30 cellular contexts compared by ENCODE assay signal in the genomic region with DNA sequence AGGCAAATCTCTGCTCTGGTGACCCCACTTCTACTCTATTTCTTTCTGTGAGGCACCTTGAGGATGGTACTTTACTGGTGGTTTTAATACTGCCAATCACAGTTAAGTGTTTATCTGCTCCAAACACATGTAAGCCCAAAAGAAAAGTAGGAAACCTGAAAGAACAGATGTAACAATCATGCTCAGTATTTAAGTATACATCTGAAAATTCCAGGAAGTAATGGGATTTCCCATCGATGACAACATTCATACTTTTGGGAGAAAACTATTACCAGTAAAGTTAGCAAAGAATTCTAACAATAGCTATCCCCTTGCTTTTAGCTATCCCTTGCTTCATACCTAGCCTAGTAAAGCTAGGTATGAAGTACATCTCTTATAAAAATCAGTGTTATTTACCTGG.
"Had no signal": no experiment of that assay in that cellular context is flagged by ENCODE, and none has a peak within 500 bp of the region (broad histone marks: within the 10 kb centered on the region; RNA-seq: fewer than 3 reads in every experiment).

No MANE protein-coding gene starts in this region.

- H3K36me3 Mint-ChIP-seq: activated CD4-positive, alpha-beta memory T cell treated with anti-CD3 and anti-CD28 coated beads for 36 hours; activated naive CD4-positive, alpha-beta T cell treated with anti-CD3 and anti-CD28 coated beads, Interleukin-2, amount 10 ng/mL, durations not matched to agents 7 days and 5 days; activated naive CD4-positive, alpha-beta T cell treated with anti-CD3 and anti-CD28 coated beads, Interleukin-2, amount 50 U/mL, for 72 hours; activated naive CD8-positive, alpha-beta T cell treated with anti-CD3 and anti-CD28 coated beads, Interleukin-2, amount 10 ng/mL, durations not matched to agents 7 days and 5 days had no signal

- H3K4me3 ChIP-seq: ascending aorta, breast epithelium, cardiac muscle cell, colonic mucosa, esophagus muscularis mucosa, gastrocnemius medialis had no signal

- H3K9me3 ChIP-seq: ascending aorta, breast epithelium, colonic mucosa, esophagus muscularis mucosa, gastrocnemius medialis had no signal

- H3K9me3 Mint-ChIP-seq: activated CD4-positive, alpha-beta memory T cell treated with anti-CD3 and anti-CD28 coated beads for 36 hours; activated CD4-positive, alpha-beta T cell treated with anti-CD3 and anti-CD28 coated beads, Interleukin-2, amount 10 ng/mL, durations not matched to agents 24 days and 14 days; activated naive CD4-positive, alpha-beta T cell treated with anti-CD3 and anti-CD28 coated beads, Interleukin-2, amount 10 ng/mL, durations not matched to agents 7 days and 5 days; activated naive CD4-positive, alpha-beta T cell treated with anti-CD3 and anti-CD28 coated beads, Interleukin-2, amount 50 U/mL, for 72 hours; activated naive CD8-positive, alpha-beta T cell treated with anti-CD3 and anti-CD28 coated beads, Interleukin-2, amount 10 ng/mL, durations not matched to agents 7 days and 5 days; activated T-cell treated with anti-CD3 and anti-CD28 coated beads, Interleukin-2, amount 50 U/mL, for 24 hours; activated T-cell treated with anti-CD3 and anti-CD28 coated beads, Interleukin-2, amount 50 U/mL, for 72 hours; effector memory CD8-positive, alpha-beta T cell had no signal

- H3K27ac Mint-ChIP-seq: activated CD4-positive, alpha-beta memory T cell treated with anti-CD3 and anti-CD28 coated beads for 36 hours; activated CD4-positive, alpha-beta T cell treated with anti-CD3 and anti-CD28 coated beads for 36 hours; activated CD4-positive, alpha-beta T cell treated with anti-CD3 and anti-CD28 coated beads, Interleukin-2, amount 10 ng/mL, durations not matched to agents 24 days and 14 days; activated naive CD4-positive, alpha-beta T cell treated with anti-CD3 and anti-CD28 coated beads, Interleukin-2, amount 10 ng/mL, durations not matched to agents 7 days and 5 days; activated naive CD4-positive, alpha-beta T cell treated with anti-CD3 and anti-CD28 coated beads, Interleukin-2, amount 50 U/mL, for 72 hours; activated naive CD8-positive, alpha-beta T cell treated with anti-CD3 and anti-CD28 coated beads, Interleukin-2, amount 10 ng/mL, durations not matched to agents 7 days and 5 days; activated T-cell treated with anti-CD3 and anti-CD28 coated beads, Interleukin-2, amount 50 U/mL, for 24 hours; activated T-cell treated with anti-CD3 and anti-CD28 coated beads, Interleukin-2, amount 50 U/mL, for 72 hours; effector memory CD8-positive, alpha-beta T cell had no signal

- H3K4me1 Mint-ChIP-seq: activated CD4-positive, alpha-beta T cell treated with anti-CD3 and anti-CD28 coated beads, Interleukin-2, amount 10 ng/mL, durations not matched to agents 24 days and 14 days; activated naive CD4-positive, alpha-beta T cell treated with anti-CD3 and anti-CD28 coated beads, Interleukin-2, amount 10 ng/mL, durations not matched to agents 7 days and 5 days; activated naive CD8-positive, alpha-beta T cell treated with anti-CD3 and anti-CD28 coated beads, Interleukin-2, amount 10 ng/mL, durations not matched to agents 7 days and 5 days had no signal

- FAIRE-seq: endometrium had no signal

- H3K27ac ChIP-seq: ascending aorta, breast epithelium, cardiac muscle cell, colonic mucosa, esophagus muscularis mucosa, foreskin keratinocyte, gastrocnemius medialis had no signal

- H3K27me3 Mint-ChIP-seq: activated CD4-positive, alpha-beta memory T cell treated with anti-CD3 and anti-CD28 coated beads for 36 hours; activated CD4-positive, alpha-beta T cell treated with anti-CD3 and anti-CD28 coated beads for 36 hours; activated naive CD4-positive, alpha-beta T cell treated with anti-CD3 and anti-CD28 coated beads, Interleukin-2, amount 10 ng/mL, durations not matched to agents 7 days and 5 days; activated T-cell treated with anti-CD3 and anti-CD28 coated beads, Interleukin-2, amount 50 U/mL, for 24 hours had no signal

- H3K27me3 ChIP-seq: ascending aorta, breast epithelium, cardiac muscle cell, colonic mucosa, esophagus muscularis mucosa, foreskin keratinocyte, gastrocnemius medialis had no signal

- ATAC-seq: activated CD4-positive, alpha-beta T cell treated with anti-CD3 and anti-CD28 coated beads for 36 hours; activated naive CD4-positive, alpha-beta T cell treated with anti-CD3 and anti-CD28 coated beads, Interleukin-2, amount 50 U/mL, for 72 hours; activated T-cell treated with anti-CD3 and anti-CD28 coated beads, Interleukin-2, amount 50 U/mL, for 72 hours; effector memory CD8-positive, alpha-beta T cell; foreskin keratinocyte; gastrocnemius medialis had no signal

- H3K4me1 ChIP-seq: ascending aorta, breast epithelium, colonic mucosa, foreskin keratinocyte, gastrocnemius medialis had no signal

- H3K36me3 ChIP-seq: ascending aorta, breast epithelium, cardiac muscle cell, colonic mucosa, gastrocnemius medialis had no signal

- H3K4me3 Mint-ChIP-seq: activated CD4-positive, alpha-beta memory T cell treated with anti-CD3 and anti-CD28 coated beads for 36 hours; activated CD4-positive, alpha-beta T cell treated with anti-CD3 and anti-CD28 coated beads for 36 hours; activated CD4-positive, alpha-beta T cell treated with anti-CD3 and anti-CD28 coated beads, Interleukin-2, amount 10 ng/mL, durations not matched to agents 24 days and 14 days; activated naive CD4-positive, alpha-beta T cell treated with anti-CD3 and anti-CD28 coated beads, Interleukin-2, amount 10 ng/mL, durations not matched to agents 7 days and 5 days; activated naive CD8-positive, alpha-beta T cell treated with anti-CD3 and anti-CD28 coated beads, Interleukin-2, amount 10 ng/mL, durations not matched to agents 7 days and 5 days; activated T-cell treated with anti-CD3 and anti-CD28 coated beads, Interleukin-2, amount 50 U/mL, for 24 hours; activated T-cell treated with anti-CD3 and anti-CD28 coated beads, Interleukin-2, amount 50 U/mL, for 72 hours; brain; effector memory CD8-positive, alpha-beta T cell had no signal

- DNase-seq: activated CD4-positive, alpha-beta memory T cell treated with anti-CD3 and anti-CD28 coated beads for 36 hours; activated CD4-positive, alpha-beta T cell treated with anti-CD3 and anti-CD28 coated beads for 36 hours; activated CD4-positive, alpha-beta T cell treated with anti-CD3 and anti-CD28 coated beads, Interleukin-2, amount 10 ng/mL, durations not matched to agents 24 days and 14 days; activated CD4-positive, CD25-positive, alpha-beta regulatory T cell; activated CD4-positive, CD25-positive, alpha-beta regulatory T cell treated with anti-CD3 and anti-CD28 coated beads, Interleukin-2, amount 50 U/mL, for 72 hours; activated CD8-positive, alpha-beta memory T cell treated with anti-CD3 and anti-CD28 coated beads, Interleukin-2, amount 50 U/mL, for 48 hours; activated gamma-delta T cell; activated naive CD4-positive, alpha-beta T cell; activated naive CD4-positive, alpha-beta T cell treated with anti-CD3 and anti-CD28 coated beads, Interleukin-2, amount 10 ng/mL, durations not matched to agents 7 days and 5 days; activated naive CD8-positive, alpha-beta T cell treated with anti-CD3 and anti-CD28 coated beads, Interleukin-2, amount 10 ng/mL, durations not matched to agents 7 days and 5 days; activated T-cell treated with anti-CD3 and anti-CD28 coated beads for 4 hours; activated T-cell treated with anti-CD3 and anti-CD28 coated beads, Interleukin-2, amount 50 U/mL, for 24 hours; activated T-cell treated with anti-CD3 and anti-CD28 coated beads, Interleukin-2, amount 50 U/mL, for 72 hours; central memory CD4-positive, alpha-beta T cell; cerebellar nuclear complex; colonic mucosa; effector CD4-positive, alpha-beta T cell; effector memory CD8-positive, alpha-beta T cell; erythroblast; foreskin keratinocyte; gastrocnemius medialis; glutamatergic neuron; T-helper 2 cell had no signal
